Comparison of ENCODE assay signal across 11 cellular contexts in genomic region chr3:49454898-49455681, GRCh38. TPM values are rescaled to one million over a fixed set of nuclear protein-coding genes. Genes with fewer than 3 reads are reported as not detected.
DNase-seq lines count a peak whose midpoint lies in the region; ATAC-seq and TF ChIP-seq lines count a peak whose summit lies in the region.
"Had no signal": no experiment of that assay in that cellular context is flagged by ENCODE, and none has a peak within 500 bp of the region (broad histone marks: within the 10 kb centered on the region; RNA-seq: fewer than 3 reads in every experiment).

No MANE protein-coding gene starts in this region.

- ATAC-seq in HG02588 (IDR thresholded peaks at IDR 0.05; ENCODE audit: unreplicated experiment) (no peak), GM21360 (IDR thresholded peaks at IDR 0.05; ENCODE audit: unreplicated experiment) (no peak)

- H3K27ac Mint-ChIP-seq in brain: peak overlapping the region in 3 of 5 experiments; percentile 36 to 84 (median 73)
- H3K27ac Mint-ChIP-seq: activated CD4-positive, alpha-beta T cell treated with anti-CD3 and anti-CD28 coated beads, Interleukin-2, amount 10 ng/mL, durations not matched to agents 24 days and 14 days had no signal

- H3K27me3 Mint-ChIP-seq in brain: peaks cover 6% of the 10 kb centered on the region
- H3K27me3 Mint-ChIP-seq: activated CD4-positive, alpha-beta T cell treated with anti-CD3 and anti-CD28 coated beads, Interleukin-2, amount 10 ng/mL, durations not matched to agents 24 days and 14 days had no signal

- no peak overlapping the region for H3K4me3 Mint-ChIP-seq in brain
- H3K4me3 Mint-ChIP-seq: activated CD4-positive, alpha-beta T cell treated with anti-CD3 and anti-CD28 coated beads, Interleukin-2, amount 10 ng/mL, durations not matched to agents 24 days and 14 days had no signal

- no peak for TF ChIP-seq CTCF in brain (conservative IDR thresholded peaks at IDR 0.05)

- peaks cover 31% of the 10 kb centered on the region for H3K4me1 Mint-ChIP-seq in brain
- H3K4me1 Mint-ChIP-seq: activated CD4-positive, alpha-beta T cell treated with anti-CD3 and anti-CD28 coated beads, Interleukin-2, amount 10 ng/mL, durations not matched to agents 24 days and 14 days had no signal

- DNase-seq in EH (ENCODE audit: low read depth): peak; percentile 25
- DNase-seq in myocyte (ENCODE audit: low read depth): peak; percentile 87
- DNase-seq in NCI-H146 treated with DMSO at 0.1 percent for 48 hours (lab: John Stamatoyannopoulos, UW; ENCODE audit: unreplicated experiment): no peak
- DNase-seq: activated CD4-positive, alpha-beta T cell treated with anti-CD3 and anti-CD28 coated beads, Interleukin-2, amount 10 ng/mL, durations not matched to agents 24 days and 14 days; activated gamma-delta T cell treated with Interleukin-2 at 50 U/mL for 16 hours; AML-193; stimulated activated CD4-positive, alpha-beta T cell treated with anti-CD3 and anti-CD28 coated beads, Interleukin-4, amount 100 ng/mL, for 1 hour; SW 1271 had no signal

- peaks cover 0 to 5% (median 0%) of the 10 kb centered on the region in 5 experiments for H3K9me3 Mint-ChIP-seq in brain
- H3K9me3 Mint-ChIP-seq: activated CD4-positive, alpha-beta T cell treated with anti-CD3 and anti-CD28 coated beads, Interleukin-2, amount 10 ng/mL, durations not matched to agents 24 days and 14 days had no signal

- no peaks in the 10 kb centered on the region for H3K36me3 Mint-ChIP-seq in brain

RNA-seq across cellular contexts. Expression of gene DAG1, which starts 15.0 kb away (rescaled TPM):
- polyA plus RNA-seq in brain (ENCODE audit: insufficient read depth, low read depth, low replicate concordance): 54.5 TPM
- 276 and 362 TPM in 2 replicates for total RNA-seq in myocyte
- 86.1 TPM for polyA plus RNA-seq in myocyte (2012)

RNA-seq across cellular contexts. Expression of gene NICN1, which starts 26.0 kb away (rescaled TPM):
- 13.2 TPM for polyA plus RNA-seq in brain (ENCODE audit: insufficient read depth, low read depth, low replicate concordance)
- 3.4 and 5.7 TPM in 2 replicates for total RNA-seq in myocyte
- 11.8 TPM for polyA plus RNA-seq in myocyte (2012)

RNA-seq across cellular contexts. Expression of gene AMT, which starts 32.8 kb away (rescaled TPM):
- polyA plus RNA-seq in brain (ENCODE audit: insufficient read depth, low read depth, low replicate concordance): 2.7 TPM
- total RNA-seq in myocyte: 0.36 and 0.56 TPM in 2 replicates
- 2.3 TPM for polyA plus RNA-seq in myocyte (2012)

RNA-seq across cellular contexts. Expression of gene TCTA, which starts 42.9 kb away (rescaled TPM):
- 56.6 TPM for polyA plus RNA-seq in brain (ENCODE audit: insufficient read depth, low read depth, low replicate concordance)
- 30.0 and 37.2 TPM in 2 replicates for total RNA-seq in myocyte
- 80.4 TPM for polyA plus RNA-seq in myocyte (2012)

RNA-seq across cellular contexts. Expression of gene RHOA, which starts 43.3 kb away (rescaled TPM):
- 385 TPM for polyA plus RNA-seq in brain (ENCODE audit: insufficient read depth, low read depth, low replicate concordance)
- total RNA-seq in myocyte: 663 and 808 TPM in 2 replicates
- polyA plus RNA-seq in myocyte (2012): 745 TPM
